6 cellular contexts compared by ENCODE assay signal in genomic region chr7:102520797-102521196, GRCh38. TPM values are rescaled to one million over a fixed set of nuclear protein-coding genes. Genes with fewer than 3 reads are reported as not detected.
"Had no signal": no experiment of that assay in that cellular context is flagged by ENCODE, and none has a peak within 500 bp of the region (broad histone marks: within the 10 kb centered on the region; RNA-seq: fewer than 3 reads in every experiment).

No MANE protein-coding gene starts in this region.

RNA-seq across cellular contexts. Expression of gene SPDYE2, which starts 30.2 kb away (rescaled TPM):
- total RNA-seq: GM23248, H4, H7, HT-29, IMR-90, K562 had no signal
- polyA plus RNA-seq: IMR-90 had no signal
